Comparison of ENCODE assay signal across 10 cellular contexts in the genomic region with DNA sequence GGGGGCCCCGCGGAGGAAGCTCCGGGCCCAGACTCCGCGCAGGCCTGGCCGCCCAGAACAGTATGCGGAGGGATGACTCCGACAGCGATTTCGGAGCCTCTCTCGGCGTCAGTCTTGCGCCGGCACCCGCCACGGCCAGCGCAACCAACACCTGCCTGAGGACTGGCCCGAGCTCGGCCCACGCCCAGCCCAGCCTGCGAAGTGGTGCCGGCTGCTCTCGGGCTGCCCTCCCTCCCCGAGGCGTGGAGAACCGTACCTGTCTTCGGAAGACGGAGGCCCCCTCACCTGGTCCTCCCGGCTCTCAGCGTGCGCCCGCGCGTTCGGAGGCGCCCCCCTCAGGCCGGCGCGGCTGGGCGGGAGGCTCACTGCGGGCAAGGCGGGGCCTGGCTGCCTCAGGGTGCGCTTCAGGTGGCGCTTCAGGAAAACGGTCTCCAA. TPM values are rescaled to one million over a fixed set of nuclear protein-coding genes. Genes with fewer than 3 reads are reported as not detected.
A peak's percentile ranks its signal among the peaks of the same experiment; 100 is the strongest.
DNase-seq lines count a peak whose midpoint lies in the region; ATAC-seq and TF ChIP-seq lines count a peak whose summit lies in the region.
"Had no signal": no experiment of that assay in that cellular context is flagged by ENCODE, and none has a peak within 500 bp of the region (broad histone marks: within the 10 kb centered on the region; RNA-seq: fewer than 3 reads in every experiment).

A gene with protein sequence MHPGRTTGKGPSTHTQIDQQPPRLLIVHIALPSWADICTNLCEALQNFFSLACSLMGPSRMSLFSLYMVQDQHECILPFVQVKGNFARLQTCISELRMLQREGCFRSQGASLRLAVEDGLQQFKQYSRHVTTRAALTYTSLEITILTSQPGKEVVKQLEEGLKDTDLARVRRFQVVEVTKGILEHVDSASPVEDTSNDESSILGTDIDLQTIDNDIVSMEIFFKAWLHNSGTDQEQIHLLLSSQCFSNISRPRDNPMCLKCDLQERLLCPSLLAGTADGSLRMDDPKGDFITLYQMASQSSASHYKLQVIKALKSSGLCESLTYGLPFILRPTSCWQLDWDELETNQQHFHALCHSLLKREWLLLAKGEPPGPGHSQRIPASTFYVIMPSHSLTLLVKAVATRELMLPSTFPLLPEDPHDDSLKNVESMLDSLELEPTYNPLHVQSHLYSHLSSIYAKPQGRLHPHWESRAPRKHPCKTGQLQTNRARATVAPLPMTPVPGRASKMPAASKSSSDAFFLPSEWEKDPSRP (minus strand): TSS at position 322 of the 435 bp plus-strand sequence. CDS start 8,055 bp downstream, outside the sequence.

- H3K27ac ChIP-seq in RWPE2 (ENCODE audit: poor library complexity, severe bottlenecking), result no peak within 1 kb of the TSS
- H3K27ac ChIP-seq: skin epidermis had no signal

- H3K4me1 Mint-ChIP-seq in CD14-positive monocyte, result peaks cover 5% of the 10 kb centered on the region
- peaks cover 4 to 9% of the 10 kb centered on the region in 2 donors for H3K4me1 Mint-ChIP-seq in natural killer cell treated with Interleukin-12 subunit alpha and Interleukin-12 subunit beta and Interleukin-15 and Interleukin-18, amount 100 ng/mL, for 72 hours (ENCODE audit: low read depth in 2 of 2)

- no peak within 1 kb of the TSS for H3K27ac Mint-ChIP-seq in CD14-positive monocyte
- H3K27ac Mint-ChIP-seq in natural killer cell treated with Interleukin-12 subunit alpha and Interleukin-12 subunit beta and Interleukin-15 and Interleukin-18, amount 100 ng/mL, for 72 hours, result no peak within 1 kb of the TSS

- ATAC-seq in RWPE2 (ENCODE audit: low read depth) (no peak), esophagus mucosa (peak; percentile 63), GM18520 (IDR thresholded peaks at IDR 0.05; ENCODE audit: unreplicated experiment) (no peak)
- peak in 1 of 2 donors; percentile 48 for ATAC-seq in natural killer cell treated with Interleukin-12 subunit alpha and Interleukin-12 subunit beta and Interleukin-15 and Interleukin-18, amount 100 ng/mL, for 72 hours

- H3K9me3 ChIP-seq in RWPE2 (ENCODE audit: severe bottlenecking), result no peaks in the 10 kb centered on the region

- H3K9me3 Mint-ChIP-seq in CD14-positive monocyte, result peaks cover 0 to 14% (median 3%) of the 10 kb centered on the region in 7 donors
- H3K9me3 Mint-ChIP-seq in natural killer cell treated with Interleukin-12 subunit alpha and Interleukin-12 subunit beta and Interleukin-15 and Interleukin-18, amount 100 ng/mL, for 72 hours, result no peaks in the 10 kb centered on the region

- peak; percentile 24 for TF ChIP-seq CTCF in CD14-positive monocyte (IDR thresholded peaks at IDR 0.05)
- peak; percentile 26 for TF ChIP-seq CTCF in RWPE2 (IDR thresholded peaks at IDR 0.05; ENCODE audit: poor library complexity, severe bottlenecking)

- H3K4me3 ChIP-seq in RWPE2 (ENCODE audit: severe bottlenecking), result no peak within 1 kb of the TSS

- H3K36me3 Mint-ChIP-seq in CD14-positive monocyte, result peaks cover 0 to 2% of the 10 kb centered on the region in 2 donors
- H3K36me3 Mint-ChIP-seq in natural killer cell treated with Interleukin-12 subunit alpha and Interleukin-12 subunit beta and Interleukin-15 and Interleukin-18, amount 100 ng/mL, for 72 hours, result peaks cover 5% of the 10 kb centered on the region

- DNase-seq in CD14-positive monocyte (ENCODE audit: low spot score) (no peak), RWPE2 (ENCODE audit: low spot score) (no peak), NCI-H146 treated with DMSO at 0.1 percent for 48 hours (lab: John Stamatoyannopoulos, UW; ENCODE audit: unreplicated experiment) (no peak), MV-4-11 (lab: John Stamatoyannopoulos, UW) (no peak), NCI-H82 (lab: John Stamatoyannopoulos, UW) (no peak)
- no peak for DNase-seq in natural killer cell treated with Interleukin-12 subunit alpha and Interleukin-12 subunit beta and Interleukin-15 and Interleukin-18, amount 100 ng/mL, for 72 hours (ENCODE audit: low spot score)
- DNase-seq: NK-92 treated with Interleukin-12 subunit alpha and Interleukin-12 subunit beta, amount 100 ng/mL, for 24 hours had no signal

- no peaks in the 10 kb centered on the region for H3K4me1 ChIP-seq in RWPE2 (ENCODE audit: insufficient read depth, poor library complexity, severe bottlenecking)

- intact Hi-C loops in CD14-positive monocyte (cut with micrococcal nuclease), result no loop called here

- H3K36me3 ChIP-seq in RWPE2 (ENCODE audit: low read depth), result no peaks in the 10 kb centered on the region

- peak within 1 kb of the TSS; percentile 28 to 73 for H3K4me3 Mint-ChIP-seq in CD14-positive monocyte
- peak within 1 kb of the TSS; percentile 50 for H3K4me3 Mint-ChIP-seq in natural killer cell treated with Interleukin-12 subunit alpha and Interleukin-12 subunit beta and Interleukin-15 and Interleukin-18, amount 100 ng/mL, for 72 hours

- peaks cover 25 to 41% (median 31%) of the 10 kb centered on the region in 3 donors for H3K27me3 Mint-ChIP-seq in CD14-positive monocyte (ENCODE audit: low read depth in 3 of 3)
- peaks cover 28 to 33% of the 10 kb centered on the region in 2 donors for H3K27me3 Mint-ChIP-seq in natural killer cell treated with Interleukin-12 subunit alpha and Interleukin-12 subunit beta and Interleukin-15 and Interleukin-18, amount 100 ng/mL, for 72 hours

- no peaks in the 10 kb centered on the region for H3K27me3 ChIP-seq in RWPE2 (ENCODE audit: insufficient read depth, poor library complexity, severe bottlenecking)

RNA-seq across cellular contexts. Expression of the gene that starts here (rescaled TPM):
- polyA plus RNA-seq in CD14-positive monocyte, result 1 to 10 TPM in 1 of 2 donors, under 1 TPM in 1; 1.00 to 1.8 TPM
- 1.6 TPM for total RNA-seq in esophagus mucosa
- total RNA-seq in natural killer cell treated with Interleukin-12 subunit alpha and Interleukin-12 subunit beta and Interleukin-15 and Interleukin-18, amount 100 ng/mL, for 72 hours, result not detected
